26 cellular contexts compared by ENCODE assay signal in genomic region chr11:129442171-129442570, GRCh38.
"Had no signal": no experiment of that assay in that cellular context is flagged by ENCODE, and none has a peak within 500 bp of the region (broad histone marks: within the 10 kb centered on the region; RNA-seq: fewer than 3 reads in every experiment).

No MANE protein-coding gene starts in this region.

- H3K4me1 Mint-ChIP-seq: activated T-helper 17 cell treated with anti-CD3 and anti-CD28 coated beads, Interleukin-2, amount 50 U/mL, for 72 hours had no signal

- H3K27ac ChIP-seq: esophagus squamous epithelium, gastroesophageal sphincter had no signal

- H3K9me3 ChIP-seq: esophagus squamous epithelium, gastroesophageal sphincter had no signal

- H3K36me3 Mint-ChIP-seq: activated naive CD8-positive, alpha-beta T cell had no signal

- H3K27ac Mint-ChIP-seq: activated CD4-positive, alpha-beta T cell treated with anti-CD3 and anti-CD28 coated beads for 36 hours; activated CD8-positive, alpha-beta T cell treated with anti-CD3 and anti-CD28 coated beads for 36 hours; activated naive CD8-positive, alpha-beta T cell; activated T-helper 17 cell treated with anti-CD3 and anti-CD28 coated beads, Interleukin-2, amount 50 U/mL, for 72 hours; effector memory CD8-positive, alpha-beta T cell had no signal

- H3K27me3 ChIP-seq: esophagus squamous epithelium, gastroesophageal sphincter had no signal

- H3K4me3 Mint-ChIP-seq: activated CD4-positive, alpha-beta T cell treated with anti-CD3 and anti-CD28 coated beads for 36 hours; activated CD8-positive, alpha-beta T cell treated with anti-CD3 and anti-CD28 coated beads for 36 hours; activated naive CD8-positive, alpha-beta T cell; activated T-cell treated with anti-CD3 and anti-CD28 coated beads, Interleukin-2, amount 50 U/mL, for 4 hours; activated T-helper 17 cell treated with anti-CD3 and anti-CD28 coated beads, Interleukin-2, amount 50 U/mL, for 72 hours; effector memory CD8-positive, alpha-beta T cell had no signal

- H3K4me1 ChIP-seq: gastroesophageal sphincter had no signal

- DNase-seq: activated CD4-positive, alpha-beta T cell treated with anti-CD3 and anti-CD28 coated beads for 36 hours; activated CD4-positive, alpha-beta T cell treated with anti-CD3 and anti-CD28 coated beads, Interleukin-2, amount 50 U/mL, for 1 hour; activated CD4-positive, alpha-beta T cell treated with anti-CD3 and anti-CD28 coated beads, Interleukin-2, amount 50 U/mL, for 48 hours; activated CD4-positive, CD25-positive, alpha-beta regulatory T cell; activated CD4-positive, CD25-positive, alpha-beta regulatory T cell treated with anti-CD3 and anti-CD28 coated beads, Interleukin-2, amount 50 U/mL, for 72 hours; activated CD8-positive, alpha-beta memory T cell treated with anti-CD3 and anti-CD28 coated beads for 24 hours; activated CD8-positive, alpha-beta T cell treated with anti-CD3 and anti-CD28 coated beads for 36 hours; activated effector memory CD4-positive, alpha-beta T cell treated with Interleukin-2 at 50 U/mL for 16 hours; activated gamma-delta T cell treated with Interleukin-2 at 50 U/mL for 16 hours; activated naive CD4-positive, alpha-beta T cell treated with anti-CD3 and anti-CD28 coated beads, Interleukin-2, amount 50 U/mL, for 16 hours; activated naive CD4-positive, alpha-beta T cell treated with Interleukin-2 at 50 U/mL for 16 hours; activated T-cell treated with anti-CD3 and anti-CD28 coated beads, Interleukin-2, amount 50 U/mL, for 4 hours; amniotic stem cell; anterior cingulate cortex; caudate nucleus; cortex of kidney; dermis blood vessel endothelial cell; effector CD4-positive, alpha-beta T cell; effector memory CD8-positive, alpha-beta T cell; erythroblast; esophagus squamous epithelium; foreskin melanocyte; T-helper 2 cell had no signal

- ATAC-seq: activated CD4-positive, alpha-beta T cell treated with anti-CD3 and anti-CD28 coated beads for 36 hours; activated CD8-positive, alpha-beta T cell treated with anti-CD3 and anti-CD28 coated beads for 36 hours; activated T-cell treated with anti-CD3 and anti-CD28 coated beads, Interleukin-2, amount 50 U/mL, for 4 hours; activated T-helper 17 cell treated with anti-CD3 and anti-CD28 coated beads, Interleukin-2, amount 50 U/mL, for 72 hours; effector memory CD8-positive, alpha-beta T cell; gastroesophageal sphincter had no signal

- H3K27me3 Mint-ChIP-seq: activated CD8-positive, alpha-beta T cell treated with anti-CD3 and anti-CD28 coated beads for 36 hours had no signal

- H3K4me3 ChIP-seq: esophagus squamous epithelium, gastroesophageal sphincter had no signal

- H3K36me3 ChIP-seq: gastroesophageal sphincter had no signal

- H3K9me3 Mint-ChIP-seq: activated CD8-positive, alpha-beta T cell treated with anti-CD3 and anti-CD28 coated beads for 36 hours; activated T-cell treated with anti-CD3 and anti-CD28 coated beads, Interleukin-2, amount 50 U/mL, for 4 hours; activated T-helper 17 cell treated with anti-CD3 and anti-CD28 coated beads, Interleukin-2, amount 50 U/mL, for 72 hours; effector memory CD8-positive, alpha-beta T cell had no signal
